Comparison of ENCODE assay signal across 1 cellular context in genomic region chr2:172427256-172427989, GRCh38.
TF ChIP-seq lines count a peak whose summit lies in the region.

TSS of gene ITGA6 (plus strand) at chr2:172427586.

TF ChIP-seq in HepG2, 621 proteins besides CTCF, POLR2A, EP300 and RAD21 (continued from another document and continues in another):
- 0 out of 2 replicates have a peak, but pooled peaks have one; percentile 2 for TF ChIP-seq CSRNP1 (CRISPR knock-in tag; IDR thresholded peaks at IDR 0.05)
- TF ChIP-seq NFATC3 (CRISPR knock-in tag; IDR thresholded peaks at IDR 0.05) = 0 out of 2 replicates have a peak, but pooled peaks have one; percentile 74
- 0 out of 2 replicates have a peak, but pooled peaks have one; percentile 28 for TF ChIP-seq ZNF562 (CRISPR knock-in tag; IDR thresholded peaks at IDR 0.05; ENCODE audit: borderline replicate concordance)
- TF ChIP-seq ZNF264 (CRISPR knock-in tag; IDR thresholded peaks at IDR 0.05) = no peak
- TF ChIP-seq MXI1 (IDR thresholded peaks at IDR 0.05; ENCODE audit: borderline replicate concordance, low read depth, low read length) = peak; percentile 49; the same call in 1 of the 3 replicates
- TF ChIP-seq ZFX (CRISPR knock-in tag; IDR thresholded peaks at IDR 0.05; ENCODE audit: low read depth) = peak; percentile 55; the same call in 1 of the 2 replicates
- TF ChIP-seq POLR2AphosphoS5 (IDR thresholded peaks at IDR 0.05; ENCODE audit: low read depth, low read length) = peak; percentile 65
- no peak for TF ChIP-seq ZBTB44 (CRISPR knock-in tag; IDR thresholded peaks at IDR 0.05)
- peak; percentile 88 for TF ChIP-seq ZNF407 (CRISPR knock-in tag; IDR thresholded peaks at IDR 0.05; ENCODE audit: not compliant biosample characterization)
- peak; percentile 61 for TF ChIP-seq MYC (CRISPR knock-in tag; IDR thresholded peaks at IDR 0.05; ENCODE audit: borderline replicate concordance)
- no peak for TF ChIP-seq ZNF24 (IDR thresholded peaks at IDR 0.05)
- peak; percentile 53 for TF ChIP-seq SKIL (CRISPR knock-in tag; IDR thresholded peaks at IDR 0.05; ENCODE audit: borderline replicate concordance)
- TF ChIP-seq ZNF10 (CRISPR knock-in tag; IDR thresholded peaks at IDR 0.05; ENCODE audit: borderline replicate concordance, low read depth) = no peak
- TF ChIP-seq ZBTB40 (IDR thresholded peaks at IDR 0.05) = no peak
- TF ChIP-seq ZBTB40 (CRISPR knock-in tag; IDR thresholded peaks at IDR 0.05) = peak; percentile 68
- TF ChIP-seq ZNF333 (CRISPR knock-in tag; IDR thresholded peaks at IDR 0.05; ENCODE audit: borderline replicate concordance) = peak; percentile 89; the same call in 1 of the 2 replicates
- TF ChIP-seq NONO (IDR thresholded peaks at IDR 0.05) = no peak
- peak; percentile 81; the same call in 1 of the 2 replicates for TF ChIP-seq NONO (CRISPR knock-in tag; conservative IDR thresholded peaks at IDR 0.05)
- TF ChIP-seq MIER3 (CRISPR knock-in tag; IDR thresholded peaks at IDR 0.05; ENCODE audit: borderline replicate concordance) = peak; percentile 61; the same call in 1 of the 2 replicates
- TF ChIP-seq ZNF253 (CRISPR knock-in tag; IDR thresholded peaks at IDR 0.05; ENCODE audit: borderline replicate concordance) = no peak
- peak; percentile 65 for TF ChIP-seq KDM3A (CRISPR knock-in tag; IDR thresholded peaks at IDR 0.05; ENCODE audit: low read depth)
- TF ChIP-seq KDM5A (IDR thresholded peaks at IDR 0.05; ENCODE audit: borderline replicate concordance, low read length) = no peak
- TF ChIP-seq BHLHE40 (IDR thresholded peaks at IDR 0.05; ENCODE audit: low read length) = no peak
- 0 out of 2 replicates have a peak, but pooled peaks have one; percentile 26 for TF ChIP-seq ZNF441 (CRISPR knock-in tag; IDR thresholded peaks at IDR 0.05; ENCODE audit: borderline replicate concordance)
- peak; percentile 93 for TF ChIP-seq RBFOX2 (IDR thresholded peaks at IDR 0.05; ENCODE audit: low read depth, low read length)
- no peak; the same call in 1 of the 2 replicates for TF ChIP-seq ZNF891 (CRISPR knock-in tag; IDR thresholded peaks at IDR 0.05)
- TF ChIP-seq DBP (CRISPR knock-in tag; IDR thresholded peaks at IDR 0.05; ENCODE audit: not compliant biosample characterization) = no peak
- TF ChIP-seq TFE3 (CRISPR knock-in tag; IDR thresholded peaks at IDR 0.05) = peak; percentile 37; the same call in 1 of the 2 replicates
